In the genomic region with DNA sequence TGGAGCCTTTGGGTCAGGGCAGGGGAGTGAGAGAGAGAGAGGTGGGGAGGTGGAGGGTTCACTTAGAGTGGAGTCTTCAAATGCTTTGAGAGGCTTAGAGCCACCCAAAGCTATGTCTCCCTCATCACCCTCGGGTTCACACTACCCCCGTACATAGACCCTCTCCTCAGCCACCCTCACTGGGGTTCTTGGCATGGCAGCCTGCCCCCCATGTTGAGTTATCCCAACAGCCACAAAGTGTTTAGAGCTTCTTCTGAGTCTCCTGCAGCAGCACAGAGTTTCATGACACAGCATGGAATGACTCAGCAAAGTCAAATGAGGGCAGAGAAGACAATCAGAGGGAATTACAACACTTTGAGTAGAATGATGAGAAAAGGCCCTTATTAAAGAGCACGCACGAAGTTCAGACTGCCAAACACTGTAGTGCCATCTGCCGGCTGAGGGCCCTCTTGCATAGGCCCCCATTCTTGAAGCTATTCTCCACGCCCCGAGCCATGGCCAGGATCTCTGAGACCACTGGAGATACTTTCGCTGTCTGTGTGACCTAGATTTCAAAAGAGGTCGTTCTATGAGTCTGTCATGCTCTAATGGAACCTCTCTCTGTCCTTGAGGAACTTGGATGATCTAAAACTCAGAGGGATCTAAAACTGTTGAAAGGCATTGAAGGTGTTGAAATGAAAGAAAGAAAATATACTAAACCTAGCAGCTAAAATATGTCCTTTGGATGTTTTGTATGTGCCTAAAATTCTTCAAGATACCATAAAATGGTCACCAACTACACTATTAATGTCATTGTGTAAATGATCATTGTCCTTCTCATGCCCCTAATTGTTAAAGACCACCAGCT, we compare ENCODE assay signal across 9 cellular contexts.
A peak's percentile ranks its signal among the peaks of the same experiment; 100 is the strongest.
DNase-seq lines count a peak whose midpoint lies in the region; ATAC-seq and TF ChIP-seq lines count a peak whose summit lies in the region.
"Had no signal": no experiment of that assay in that cellular context is flagged by ENCODE, and none has a peak within 500 bp of the region (broad histone marks: within the 10 kb centered on the region; RNA-seq: fewer than 3 reads in every experiment).

No MANE protein-coding gene starts in this region.

- ATAC-seq in GM21390 (IDR thresholded peaks at IDR 0.05; ENCODE audit: unreplicated experiment) (peak; percentile 62), gastroesophageal sphincter (peak; percentile 89), upper lobe of left lung (ENCODE audit: low FRiP score in 2 of 2) (peak; percentile 84 to 94)

- no peaks in the 10 kb centered on the region for H3K27me3 Mint-ChIP-seq in CD4-positive, alpha-beta memory T cell
- H3K27me3 Mint-ChIP-seq: IgD-negative memory B cell had no signal

- H3K4me3 ChIP-seq in CD4-positive, alpha-beta memory T cell (ENCODE audit: low read length in 2 of 2) = no peak overlapping the region
- no peak overlapping the region for H3K4me3 ChIP-seq in gastroesophageal sphincter
- no peak overlapping the region for H3K4me3 ChIP-seq in ovary
- H3K4me3 ChIP-seq in upper lobe of left lung = no peak overlapping the region

- H3K27me3 ChIP-seq in CD4-positive, alpha-beta memory T cell (ENCODE audit: insufficient read depth, low read length) = no peaks in the 10 kb centered on the region
- H3K27me3 ChIP-seq in gastroesophageal sphincter (no peaks in the 10 kb centered on the region), ovary (no peaks in the 10 kb centered on the region), upper lobe of left lung (no peaks in the 10 kb centered on the region)

- CTCF ChIA-PET in CD4-positive, alpha-beta memory T cell (lab: Charles Lee; ENCODE audit: partially characterized antibody) = interaction anchor here (0.8 to 5.2 kb wide), 9 partner anchors 15 to 894 kb away, joined by 3 to 83 read pairs (median 3); no protein-coding TSS in a partner anchor

- H3K27ac Mint-ChIP-seq in CD4-positive, alpha-beta memory T cell = no peak overlapping the region
- H3K27ac Mint-ChIP-seq: IgD-negative memory B cell had no signal

- H3K4me3 Mint-ChIP-seq in CD4-positive, alpha-beta memory T cell = no peak overlapping the region
- H3K4me3 Mint-ChIP-seq: IgD-negative memory B cell had no signal

- peak in 4 of 5 donors; percentile 30 to 44 (median 36) for DNase-seq in CD4-positive, alpha-beta memory T cell
- peak; percentile 39 for DNase-seq in KG1 (lab: John Stamatoyannopoulos, UW)
- DNase-seq in RPMI7951 (ENCODE audit: low read depth) = peak; percentile 87
- peak; percentile 27 for DNase-seq in activated effector memory CD4-positive, alpha-beta T cell treated with Interleukin-2 at 50 U/mL for 16 hours
- peak; percentile 70 to 83 (median 82) for DNase-seq in ovary
- DNase-seq in upper lobe of left lung = peak in 1 of 2 donors; percentile 81

- TF ChIP-seq EP300 in gastroesophageal sphincter (IDR thresholded peaks at IDR 0.05) (no peak), ovary (IDR thresholded peaks at IDR 0.05) (no peak), upper lobe of left lung (IDR thresholded peaks at IDR 0.05) (peak in 2 of 4 donors; percentile 13 to 23)

- H3K9me3 ChIP-seq in CD4-positive, alpha-beta memory T cell (ENCODE audit: control insufficient read depth in 1 of 2, low read length in 2 of 2) = no peaks in the 10 kb centered on the region
- no peaks in the 10 kb centered on the region for H3K9me3 ChIP-seq in gastroesophageal sphincter
- H3K9me3 ChIP-seq in ovary = no peaks in the 10 kb centered on the region
- H3K9me3 ChIP-seq in upper lobe of left lung = no peaks in the 10 kb centered on the region

- WGBS in gastroesophageal sphincter (ENCODE audit: low coverage in 1 of 2), 2 donors = 33 to 38% methylated on average over 7 of the region's 9 CpGs
- WGBS in ovary, 3 donors = 38 to 44% (median 44%) methylated on average over 9 of the region's 9 CpGs
- WGBS in upper lobe of left lung, 2 donors = 27 to 43% methylated on average over 9 of the region's 9 CpGs

- TF ChIP-seq CTCF in gastroesophageal sphincter (IDR thresholded peaks at IDR 0.05) (peak; percentile 51 to 82 (median 79)), ovary (IDR thresholded peaks at IDR 0.05) (peak; percentile 53 to 79 (median 67)), upper lobe of left lung (IDR thresholded peaks at IDR 0.05) (peak; percentile 66 to 80 (median 74))

- no peaks in the 10 kb centered on the region for H3K36me3 ChIP-seq in CD4-positive, alpha-beta memory T cell (ENCODE audit: insufficient read depth, low read length)
- H3K36me3 ChIP-seq in gastroesophageal sphincter (no peaks in the 10 kb centered on the region), ovary (no peaks in the 10 kb centered on the region), upper lobe of left lung (no peaks in the 10 kb centered on the region)

- no peaks in the 10 kb centered on the region for H3K4me1 ChIP-seq in CD4-positive, alpha-beta memory T cell (ENCODE audit: insufficient read depth, low read length)
- H3K4me1 ChIP-seq in gastroesophageal sphincter (peaks cover 13 to 33% (median 15%) of the 10 kb centered on the region in 3 donors), ovary (ENCODE audit: insufficient read depth) (peaks cover 11% of the 10 kb centered on the region), upper lobe of left lung (peaks cover 15 to 26% (median 18%) of the 10 kb centered on the region in 4 donors)

- TF ChIP-seq POLR2A in gastroesophageal sphincter (IDR thresholded peaks at IDR 0.05) (no peak), ovary (IDR thresholded peaks at IDR 0.05) (no peak), upper lobe of left lung (IDR thresholded peaks at IDR 0.05) (no peak)

- no peaks in the 10 kb centered on the region for H3K36me3 Mint-ChIP-seq in CD4-positive, alpha-beta memory T cell
- H3K36me3 Mint-ChIP-seq: IgD-negative memory B cell had no signal

- intact Hi-C loops in CD4-positive, alpha-beta memory T cell (cut with micrococcal nuclease) = loop anchor here (1.0 to 5.0 kb wide), 3 partner anchors 223 to 633 kb away; a partner anchor contains a TSS
- intact Hi-C loops in ovary (cut with DNase I) = loop anchor here in 2 of 4 donors (5.0 to 10.0 kb wide), 3 partner anchors 228 to 1035 kb away; no protein-coding TSS in a partner anchor

- no peaks in the 10 kb centered on the region for H3K9me3 Mint-ChIP-seq in CD4-positive, alpha-beta memory T cell
- H3K9me3 Mint-ChIP-seq: IgD-negative memory B cell had no signal

- H3K27ac ChIP-seq in CD4-positive, alpha-beta memory T cell (ENCODE audit: low read depth, low read length) = no peak overlapping the region
- H3K27ac ChIP-seq in gastroesophageal sphincter (peak overlapping the region in 2 of 4 donors; percentile 6 to 43), ovary (no peak overlapping the region), upper lobe of left lung (peak overlapping the region in 1 of 4 donors; percentile 4)

- POLR2A ChIA-PET in CD4-positive, alpha-beta memory T cell (lab: Charles Lee; ENCODE audit: partially characterized antibody) = no interaction called here

- H3K4me1 Mint-ChIP-seq in CD4-positive, alpha-beta memory T cell = no peaks in the 10 kb centered on the region
